21 cellular contexts compared by ENCODE assay signal in genomic region chr22:48530666-48531065, GRCh38.
DNase-seq lines count a peak whose midpoint lies in the region; ATAC-seq and TF ChIP-seq lines count a peak whose summit lies in the region.
"Had no signal": no experiment of that assay in that cellular context is flagged by ENCODE, and none has a peak within 500 bp of the region (broad histone marks: within the 10 kb centered on the region; RNA-seq: fewer than 3 reads in every experiment).

No MANE protein-coding gene starts in this region.

- BruUV-seq in A673 (replicated peaks; lab: Mats Ljungman, UMichigan), result no TSS peak

- H3K79me1 ChIP-seq in neuronal stem cell (ENCODE audit: low read depth, low read length), result no peaks in the 10 kb centered on the region

- H3K18ac ChIP-seq in neuronal stem cell (ENCODE audit: low read length), result peak overlapping the region; percentile 77

- DNase-seq in A673 (ENCODE audit: low spot score) (no peak), neuronal stem cell (ENCODE audit: low spot score) (no peak), T-helper 1 cell (no peak)
- DNase-seq: ACHN; BE2C; CD4-positive, alpha-beta memory T cell; CD4-positive, CD25-positive, alpha-beta regulatory T cell; CD8-positive, alpha-beta memory T cell; COR-L47; DMS 273 treated with DMSO at 0.1 percent for 48 hours; DMS153; DMS53; DMS79; DND-41; EL; GDM1 had no signal

- intact Hi-C loops in A673 (cut with micrococcal nuclease; ENCODE audit: unreplicated experiment), result no loop called here

- no peaks in the 10 kb centered on the region for H3K9me3 ChIP-seq in A673 (ENCODE audit: low read depth, low read length, poor library complexity, severe bottlenecking)
- no peaks in the 10 kb centered on the region for H3K9me3 ChIP-seq in BLaER1 treated with 17β-estradiol and CSF1 and Interleukin-3, amounts not matched to agents 10 nM and 100 nM (replicated peaks in 1 of 11)
- H3K9me3 ChIP-seq in neuronal stem cell (replicated peaks in 1 of 2; ENCODE audit: control insufficient read depth in 2 of 2, insufficient read depth in 1 of 2, low read depth in 1 of 2, low read length in 2 of 2), result peaks cover 0 to 3% of the 10 kb centered on the region in 2 donors
- H3K9me3 ChIP-seq: A549 had no signal

- H2AFZ ChIP-seq in neuronal stem cell (ENCODE audit: low read length), result no peak overlapping the region

- H2BK5ac ChIP-seq in neuronal stem cell (ENCODE audit: low read length), result peak overlapping the region; percentile 35

- POLR2A ChIA-PET in A673 (lab: Charles Lee; ENCODE audit: low non-redundant PET), result no interaction called here

- TF ChIP-seq CTCF in A673 (conservative IDR thresholded peaks at IDR 0.05; ENCODE audit: low read depth, low read length), result no peak

- H3K27me3 ChIP-seq in A673 (replicated peaks; ENCODE audit: insufficient read depth, low read depth, low read length, poor library complexity), result no peaks in the 10 kb centered on the region
- H3K27me3 ChIP-seq in BLaER1 treated with 17β-estradiol and CSF1 and Interleukin-3, amounts not matched to agents 10 nM and 100 nM, result peaks cover 0 to 25% (median 0%) of the 10 kb centered on the region in 11 experiments; a peak in 8 of 22 replicates
- no peaks in the 10 kb centered on the region for H3K27me3 ChIP-seq in neuronal stem cell (ENCODE audit: control insufficient read depth in 3 of 3, insufficient read depth in 3 of 3, low read depth in 1 of 3, low read length in 3 of 3)
- H3K27me3 ChIP-seq: BE2C had no signal

- H3K23ac ChIP-seq in neuronal stem cell (ENCODE audit: low read depth, low read length, poor library complexity), result no peak overlapping the region

- H3K36me3 ChIP-seq in A673 (ENCODE audit: insufficient read depth, low read length, poor library complexity, severe bottlenecking) (no peaks in the 10 kb centered on the region), neuronal stem cell (replicated peaks in 1 of 2; ENCODE audit: control insufficient read depth in 2 of 2, insufficient read depth in 2 of 2, low read length in 2 of 2) (peaks cover 0 to 3% of the 10 kb centered on the region in 2 donors)
- H3K36me3 ChIP-seq in BLaER1 treated with 17β-estradiol and CSF1 and Interleukin-3, amounts not matched to agents 10 nM and 100 nM, result no peaks in the 10 kb centered on the region
- H3K36me3 ChIP-seq: BE2C had no signal

- H2AK5ac ChIP-seq in neuronal stem cell (ENCODE audit: low read depth, low read length), result no peak overlapping the region

- H4K20me1 ChIP-seq in BLaER1 treated with 17β-estradiol and CSF1 and Interleukin-3, amounts not matched to agents 10 nM and 100 nM, result peaks cover 0 to 36% (median 21%) of the 10 kb centered on the region in 11 experiments; a peak in 16 of 22 replicates

- no peak overlapping the region for H2BK15ac ChIP-seq in neuronal stem cell (ENCODE audit: low read length)

- H3K14ac ChIP-seq in neuronal stem cell (ENCODE audit: low read length), result peak overlapping the region; percentile 3

- no peak overlapping the region for H2BK12ac ChIP-seq in neuronal stem cell (ENCODE audit: low read length)

- no peak for ATAC-seq in HG03095 (IDR thresholded peaks at IDR 0.05; ENCODE audit: unreplicated experiment)
- ATAC-seq: A549, GM12878 had no signal

- no CpG with 5 or more reads among the region's 10 CpGs for WGBS in neuronal stem cell (ENCODE audit: extremely low coverage in 2 of 2, insufficient read length in 2 of 2, insufficient replicate concordance in 1 of 2), 2 donors

- CTCF ChIA-PET in A673 (lab: Charles Lee), result no interaction called here

- no peak overlapping the region for H4K8ac ChIP-seq in neuronal stem cell (ENCODE audit: low read depth, low read length)

- no peak overlapping the region for H3K4ac ChIP-seq in neuronal stem cell (ENCODE audit: low read length)

- peak overlapping the region; percentile 35 for H3K27ac ChIP-seq in A673 (ENCODE audit: low read depth, low read length, poor library complexity, severe bottlenecking)
- H3K27ac ChIP-seq in BLaER1 treated with 17β-estradiol and CSF1 and Interleukin-3, amounts not matched to agents 10 nM and 100 nM, result no peak overlapping the region
- H3K27ac ChIP-seq in neuronal stem cell (replicated peaks; ENCODE audit: low read length), result no peak overlapping the region
- H3K27ac ChIP-seq: 22Rv1, A549 had no signal

- H3K4me1 ChIP-seq in A673 (ENCODE audit: insufficient read depth, low read length, poor library complexity, severe bottlenecking), result peaks cover 22% of the 10 kb centered on the region
- H3K4me1 ChIP-seq in BLaER1 treated with 17β-estradiol and CSF1 and Interleukin-3, amounts not matched to agents 10 nM and 100 nM, result peaks cover 14 to 34% (median 25%) of the 10 kb centered on the region in 10 experiments
- H3K4me1 ChIP-seq in neuronal stem cell (ENCODE audit: control insufficient read depth in 2 of 2, insufficient read depth in 1 of 2, low read depth in 1 of 2, low read length in 2 of 2), result peaks cover 0 to 18% of the 10 kb centered on the region in 2 donors
- H3K4me1 ChIP-seq: A549, BE2C had no signal

- no peak overlapping the region for H3K4me3 ChIP-seq in A673 (ENCODE audit: low read depth, low read length, poor library complexity, severe bottlenecking)
- H3K4me3 ChIP-seq in BLaER1 treated with 17β-estradiol and CSF1 and Interleukin-3, amounts not matched to agents 10 nM and 100 nM, result no peak overlapping the region
- H3K4me3 ChIP-seq in neuronal stem cell (ENCODE audit: low read length in 2 of 2), result no peak overlapping the region
- H3K4me3 ChIP-seq: A549, GM12878 had no signal

- no peak overlapping the region for H2BK120ac ChIP-seq in neuronal stem cell (ENCODE audit: low read depth, low read length)

- no peak overlapping the region for H4K91ac ChIP-seq in neuronal stem cell (ENCODE audit: low read depth, low read length, poor library complexity)

- peak overlapping the region in 9 of 11 experiments; percentile 57 to 96 (median 84); a peak in 13 of 22 replicates for H3K4me2 ChIP-seq in BLaER1 treated with 17β-estradiol and CSF1 and Interleukin-3, amounts not matched to agents 10 nM and 100 nM
- H3K4me2 ChIP-seq in neuronal stem cell (ENCODE audit: insufficient read depth, low read length, poor library complexity, severe bottlenecking), result no peak overlapping the region
- H3K4me2 ChIP-seq: A549 had no signal

- no peak overlapping the region for H3K9ac ChIP-seq in BLaER1 treated with 17β-estradiol and CSF1 and Interleukin-3, amounts not matched to agents 10 nM and 100 nM
- no peak overlapping the region for H3K9ac ChIP-seq in neuronal stem cell (ENCODE audit: low read depth, low read length, poor library complexity)
